Comparison of ENCODE assay signal across 26 cellular contexts in genomic region chr15:85757073-85757938, GRCh38. TPM values are rescaled to one million over a fixed set of nuclear protein-coding genes. Genes with fewer than 3 reads are reported as not detected.
DNase-seq lines count a peak whose midpoint lies in the region; ATAC-seq and TF ChIP-seq lines count a peak whose summit lies in the region.
"Had no signal": no experiment of that assay in that cellular context is flagged by ENCODE, and none has a peak within 500 bp of the region (broad histone marks: within the 10 kb centered on the region; RNA-seq: fewer than 3 reads in every experiment).

No MANE protein-coding gene starts in this region.

- peaks cover 0 to 29% (median 2%) of the 10 kb centered on the region in 6 donors for H3K36me3 ChIP-seq in spleen
- H3K36me3 ChIP-seq: lower lobe of right lung, SJSA1 had no signal

- intact Hi-C loops in spleen (cut with DNase I; ENCODE audit: low total_unique reads), result no loop called here

- H3K27ac ChIP-seq in spleen, result no peak overlapping the region
- H3K27ac ChIP-seq: esophagus squamous epithelium, KMS-11, lower lobe of right lung, PC-9, SJSA1, thyroid gland had no signal

- no peaks in the 10 kb centered on the region for H3K9me3 ChIP-seq in spleen
- H3K9me3 ChIP-seq: esophagus squamous epithelium, lower lobe of right lung, SJSA1, thyroid gland had no signal

- WGBS in spleen, 5 donors, result 88 to 97% (median 91%) methylated on average over 11 to 13 of the region's 13 CpGs

- DNase-seq in HuH-7.5 (ENCODE audit: low spot score) (peak; percentile 63), amniotic epithelial cell (ENCODE audit: low read depth) (peak; percentile 40), islet precursor cell (peak; percentile 48), spleen (peak; percentile 34), AG20443 (ENCODE audit: low spot score) (no peak)
- DNase-seq in stimulated activated CD4-positive, alpha-beta T cell treated with anti-CD3 and anti-CD28 coated beads, Interleukin-15, amount 100 ng/mL, for 24 hours, result no peak
- DNase-seq: activated CD4-positive, alpha-beta T cell treated with anti-CD3 and anti-CD28 coated beads for 1 hour; activated CD8-positive, alpha-beta T cell treated with anti-CD3 and anti-CD28 coated beads, Interleukin-2, amount 10 ng/mL, durations not matched to agents 7 days and 5 days; activated naive CD4-positive, alpha-beta T cell treated with Interleukin-2 at 50 U/mL for 16 hours; amygdala; CD4-positive, alpha-beta memory T cell; DMS 273 treated with DMSO at 0.1 percent for 48 hours; endodermal cell; esophagus squamous epithelium; lower lobe of right lung; NCI-H146; NCI-H510A; NK-92 treated with Interleukin-12 subunit alpha and Interleukin-12 subunit beta, amount 100 ng/mL, for 24 hours; PC-9; stimulated activated CD4-positive, alpha-beta T cell treated with anti-CD3 and anti-CD28 coated beads, Interleukin-4, amount 100 ng/mL, for 4 hours; stimulated activated naive CD4-positive, alpha-beta T cell treated with Interleukin-2 at 50 U/mL for 16 hours; T-cell had no signal

- no peaks in the 10 kb centered on the region for H3K27me3 ChIP-seq in spleen (replicated peaks in 1 of 7)
- H3K27me3 ChIP-seq: esophagus squamous epithelium, SJSA1, thyroid gland had no signal

- ATAC-seq in GM21786 (IDR thresholded peaks at IDR 0.05; ENCODE audit: unreplicated experiment), result no peak
- ATAC-seq: activated CD8-positive, alpha-beta T cell treated with anti-CD3 and anti-CD28 coated beads, Interleukin-2, amount 10 ng/mL, durations not matched to agents 7 days and 5 days; lower lobe of right lung; T-cell had no signal

- no peak for TF ChIP-seq CTCF in spleen (IDR thresholded peaks at IDR 0.05 in 8 of 11, conservative IDR thresholded peaks at IDR 0.05 in 3 of 11)

- no peak for TF ChIP-seq POLR2A in spleen (IDR thresholded peaks at IDR 0.05)

- H3K4me1 ChIP-seq in spleen, result peaks cover 0 to 5% (median 0%) of the 10 kb centered on the region in 6 donors
- H3K4me1 ChIP-seq: SJSA1 had no signal

- no peak overlapping the region for H3K4me3 ChIP-seq in spleen
- H3K4me3 ChIP-seq: esophagus squamous epithelium, lower lobe of right lung, PC-9, SJSA1, thyroid gland had no signal

RNA-seq across cellular contexts. Expression of gene KLHL25, which starts 37.4 kb away (rescaled TPM):
- 1 to 10 TPM; 2.7 to 4.6 (median 4.0) TPM for total RNA-seq in spleen
- 1 to 10 TPM in 2 of 3 donors, under 1 TPM in 1; 1.00 to 2.4 (median 1.7) TPM for polyA plus RNA-seq in spleen

Comparison
In these comparisons a context has a peak if more than half of its experiments do, and no peak if none do; other contexts are left out.
1. DNase-seq: peak in HuH-7.5 (single experiment), amniotic epithelial cell (single experiment), islet precursor cell (single experiment) and spleen (single experiment); none in stimulated activated CD4-positive, alpha-beta T cell treated with anti-CD3 and anti-CD28 coated beads, Interleukin-15, amount 100 ng/mL, for 24 hours (single experiment) and AG20443 (single experiment).